ENCODE assay signal across 9 cellular contexts in the genomic region with DNA sequence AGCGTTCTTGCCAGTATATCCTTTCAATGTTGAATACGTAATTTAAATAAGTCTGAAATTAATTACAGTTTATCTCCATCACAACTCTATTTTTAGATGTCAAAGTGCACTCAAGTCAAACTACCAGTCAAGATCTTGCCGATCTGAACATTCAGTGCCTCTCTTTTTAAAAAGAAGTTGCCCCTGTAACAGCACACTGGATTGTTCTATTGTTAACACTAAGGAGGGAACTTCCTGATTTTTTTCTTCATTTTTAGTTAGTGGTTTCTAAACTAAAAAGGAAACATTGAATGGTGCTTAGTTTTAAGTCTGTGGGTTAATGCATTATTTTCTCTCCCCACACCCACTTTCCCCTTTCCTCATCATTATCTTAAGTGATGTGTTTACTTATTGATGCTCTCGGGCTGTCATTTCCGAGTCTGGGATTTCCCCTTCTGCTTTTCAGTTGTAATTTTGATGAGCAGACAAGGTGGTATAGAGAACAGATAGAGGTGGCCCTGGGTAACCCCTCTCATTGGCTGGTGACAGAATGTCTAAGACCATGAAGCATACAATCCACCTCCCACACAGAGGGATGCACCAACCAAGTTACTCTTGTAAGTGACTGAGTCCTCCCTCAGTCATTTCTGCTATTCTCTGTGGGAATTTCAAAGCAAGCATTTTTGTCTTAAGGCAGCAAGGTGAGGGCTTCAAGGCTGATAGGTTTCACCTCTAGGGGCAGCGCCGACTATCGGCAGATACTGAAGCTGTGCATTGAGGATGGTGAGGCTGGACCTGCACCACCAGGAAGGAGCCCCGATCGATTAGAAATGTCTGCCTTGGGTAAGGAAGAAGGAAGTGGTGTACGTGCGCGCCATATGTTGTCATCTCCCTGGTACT. TPM values are rescaled to one million over a fixed set of nuclear protein-coding genes. Genes with fewer than 3 reads are reported as not detected.
A peak's percentile ranks its signal among the peaks of the same experiment; 100 is the strongest.
DNase-seq lines count a peak whose midpoint lies in the region; ATAC-seq and TF ChIP-seq lines count a peak whose summit lies in the region.
"Had no signal": no experiment of that assay in that cellular context is flagged by ENCODE, and none has a peak within 500 bp of the region (broad histone marks: within the 10 kb centered on the region; RNA-seq: fewer than 3 reads in every experiment).

No MANE protein-coding gene starts in this region.

- H3K9me2 ChIP-seq in SK-N-SH, result no peaks in the 10 kb centered on the region

- 71% methylated on average over 13 of the region's 13 CpGs for WGBS in SK-N-SH (ENCODE audit: low lambda C conversion rate)

- no peaks in the 10 kb centered on the region for H3K36me3 ChIP-seq in SK-N-SH (replicated peaks in 1 of 2; ENCODE audit: control insufficient read depth in 1 of 2, insufficient read depth in 2 of 2, low read length in 1 of 2)
- H3K36me3 ChIP-seq: tibial artery had no signal

- peaks cover 0 to 12% of the 10 kb centered on the region in 2 experiments; a peak in 1 of 4 replicates for H3K4me1 ChIP-seq in SK-N-SH (ENCODE audit: control insufficient read depth in 1 of 2, insufficient read depth in 2 of 2, low read depth in 1 of 2, low read length in 1 of 2)
- H3K4me1 ChIP-seq: tibial artery had no signal

- TF ChIP-seq CTCF in SK-N-SH (IDR thresholded peaks at IDR 0.05) (peak; percentile 18; the same call in 1 of the 2 replicates), endothelial cell (IDR thresholded peaks at IDR 0.05; ENCODE audit: unreplicated experiment) (no peak)

- no peaks in the 10 kb centered on the region for H4K20me1 ChIP-seq in SK-N-SH (ENCODE audit: insufficient read depth)

- H3K79me2 ChIP-seq in SK-N-SH (ENCODE audit: insufficient read depth), result no peaks in the 10 kb centered on the region

- H3K4me1 Mint-ChIP-seq in activated naive CD4-positive, alpha-beta T cell treated with anti-CD3 and anti-CD28 coated beads, Interleukin-2, amount 10 ng/mL, durations not matched to agents 7 days and 5 days, result peaks cover 10% of the 10 kb centered on the region
- H3K4me1 Mint-ChIP-seq in endothelial cell (ENCODE audit: unreplicated experiment), result peaks cover 17% of the 10 kb centered on the region
- peaks cover 44% of the 10 kb centered on the region for H3K4me1 Mint-ChIP-seq in stimulated activated effector memory CD8-positive, alpha-beta T cell treated with anti-CD3 and anti-CD28 coated beads, Interleukin-12 subunit alpha, Interleukin-12 subunit beta, amount 100 ng/mL, for 72 hours

- DNase-seq in activated naive CD4-positive, alpha-beta T cell treated with Interleukin-2 at 50 U/mL for 16 hours, result peak; percentile 61
- DNase-seq in activated naive CD4-positive, alpha-beta T cell treated with anti-CD3 and anti-CD28 coated beads, Interleukin-2, amount 10 ng/mL, durations not matched to agents 7 days and 5 days, result no peak
- DNase-seq in SK-N-SH (no peak), endothelial cell (ENCODE audit: low spot score) (no peak), NCI-H345 treated with DMSO at 0.1 percent for 48 hours (lab: John Stamatoyannopoulos, UW; ENCODE audit: unreplicated experiment) (no peak)
- peak; percentile 32 to 71 for DNase-seq in stimulated activated effector memory CD8-positive, alpha-beta T cell treated with anti-CD3 and anti-CD28 coated beads, Interleukin-12 subunit alpha, Interleukin-12 subunit beta, amount 100 ng/mL, for 72 hours (ENCODE audit: low spot score in 2 of 2)
- DNase-seq: tibial artery had no signal

- no peak for TF ChIP-seq EP300 in SK-N-SH (IDR thresholded peaks at IDR 0.05; ENCODE audit: borderline replicate concordance in 1 of 2, low read depth in 1 of 2, low read length in 1 of 2)

- H3K27me3 Mint-ChIP-seq in activated naive CD4-positive, alpha-beta T cell treated with anti-CD3 and anti-CD28 coated beads, Interleukin-2, amount 10 ng/mL, durations not matched to agents 7 days and 5 days, result peaks cover 25% of the 10 kb centered on the region
- H3K27me3 Mint-ChIP-seq in endothelial cell (ENCODE audit: unreplicated experiment), result peaks cover 3% of the 10 kb centered on the region

- no peak overlapping the region for H3K4me2 ChIP-seq in SK-N-SH

- H3F3A ChIP-seq in SK-N-SH (replicated peaks; ENCODE audit: insufficient read depth), result no peaks in the 10 kb centered on the region

- H3K9me3 ChIP-seq in SK-N-SH, result no peaks in the 10 kb centered on the region
- H3K9me3 ChIP-seq: tibial artery had no signal

- H3K27ac ChIP-seq in SK-N-SH (ENCODE audit: low read depth in 2 of 2, low read length in 1 of 2), result no peak overlapping the region
- H3K27ac ChIP-seq: tibial artery had no signal

- no peak overlapping the region for H3K9ac ChIP-seq in SK-N-SH

- peak; percentile 99 for ATAC-seq in stimulated activated effector memory CD8-positive, alpha-beta T cell treated with anti-CD3 and anti-CD28 coated beads, Interleukin-12 subunit alpha, Interleukin-12 subunit beta, amount 100 ng/mL, for 72 hours
- no peak for ATAC-seq in GM21717 (IDR thresholded peaks at IDR 0.05; ENCODE audit: unreplicated experiment)
- no peak for ATAC-seq in GM18519 (IDR thresholded peaks at IDR 0.05; ENCODE audit: low FRiP score, unreplicated experiment)

- no peak for TF ChIP-seq RAD21 in SK-N-SH (IDR thresholded peaks at IDR 0.05; ENCODE audit: low read length)

- H3K4me3 Mint-ChIP-seq in activated naive CD4-positive, alpha-beta T cell treated with anti-CD3 and anti-CD28 coated beads, Interleukin-2, amount 10 ng/mL, durations not matched to agents 7 days and 5 days, result no peak overlapping the region
- no peak overlapping the region for H3K4me3 Mint-ChIP-seq in endothelial cell (ENCODE audit: unreplicated experiment)
- no peak overlapping the region for H3K4me3 Mint-ChIP-seq in stimulated activated effector memory CD8-positive, alpha-beta T cell treated with anti-CD3 and anti-CD28 coated beads, Interleukin-12 subunit alpha, Interleukin-12 subunit beta, amount 100 ng/mL, for 72 hours

- no peaks in the 10 kb centered on the region for H3K36me3 Mint-ChIP-seq in activated naive CD4-positive, alpha-beta T cell treated with anti-CD3 and anti-CD28 coated beads, Interleukin-2, amount 10 ng/mL, durations not matched to agents 7 days and 5 days
- H3K36me3 Mint-ChIP-seq in endothelial cell (ENCODE audit: low read depth, unreplicated experiment), result peaks cover 3% of the 10 kb centered on the region
- no peaks in the 10 kb centered on the region for H3K36me3 Mint-ChIP-seq in stimulated activated effector memory CD8-positive, alpha-beta T cell treated with anti-CD3 and anti-CD28 coated beads, Interleukin-12 subunit alpha, Interleukin-12 subunit beta, amount 100 ng/mL, for 72 hours

- H3K27ac Mint-ChIP-seq in activated naive CD4-positive, alpha-beta T cell treated with anti-CD3 and anti-CD28 coated beads, Interleukin-2, amount 10 ng/mL, durations not matched to agents 7 days and 5 days, result no peak overlapping the region
- peak overlapping the region; percentile 72 for H3K27ac Mint-ChIP-seq in endothelial cell (ENCODE audit: unreplicated experiment)
- H3K27ac Mint-ChIP-seq in stimulated activated effector memory CD8-positive, alpha-beta T cell treated with anti-CD3 and anti-CD28 coated beads, Interleukin-12 subunit alpha, Interleukin-12 subunit beta, amount 100 ng/mL, for 72 hours, result no peak overlapping the region

- no peak overlapping the region for H2AFZ ChIP-seq in SK-N-SH (ENCODE audit: low read depth)

- POLR2A ChIA-PET in SK-N-SH (lab: Yijun Ruan, JAX), result no interaction called here

- H3K9me3 Mint-ChIP-seq in activated naive CD4-positive, alpha-beta T cell treated with anti-CD3 and anti-CD28 coated beads, Interleukin-2, amount 10 ng/mL, durations not matched to agents 7 days and 5 days, result no peaks in the 10 kb centered on the region
- H3K9me3 Mint-ChIP-seq in endothelial cell (ENCODE audit: unreplicated experiment), result no peaks in the 10 kb centered on the region
- no peaks in the 10 kb centered on the region for H3K9me3 Mint-ChIP-seq in stimulated activated effector memory CD8-positive, alpha-beta T cell treated with anti-CD3 and anti-CD28 coated beads, Interleukin-12 subunit alpha, Interleukin-12 subunit beta, amount 100 ng/mL, for 72 hours

- CTCF ChIA-PET in activated naive CD4-positive, alpha-beta T cell treated with anti-CD3 and anti-CD28 coated beads, Interleukin-2, amount 10 ng/mL, durations not matched to agents 7 days and 5 days (lab: Charles Lee), result no interaction called here
- CTCF ChIA-PET in SK-N-SH (lab: Yijun Ruan, JAX), result interaction anchor here (0.6 to 0.8 kb wide), 2 partner anchors 11 to 15 kb away, joined by 3 read pairs; no protein-coding TSS in a partner anchor

- no peak overlapping the region for H3K4me3 ChIP-seq in SK-N-SH (ENCODE audit: low read depth in 2 of 2, low read length in 1 of 2)
- H3K4me3 ChIP-seq: tibial artery had no signal

- no peaks in the 10 kb centered on the region for H3K27me3 ChIP-seq in SK-N-SH (ENCODE audit: insufficient read depth)
- H3K27me3 ChIP-seq: tibial artery had no signal

TF ChIP-seq in SK-N-SH, 30 proteins besides CTCF, POLR2A, EP300 and RAD21 (continues in another document):
- TF ChIP-seq JUND (IDR thresholded peaks at IDR 0.05) (no peak), POLR2AphosphoS5 (IDR thresholded peaks at IDR 0.05; ENCODE audit: low read depth, low read length) (no peak), TCF12 (IDR thresholded peaks at IDR 0.05) (no peak)
- TF ChIP-seq, protein P1, sequence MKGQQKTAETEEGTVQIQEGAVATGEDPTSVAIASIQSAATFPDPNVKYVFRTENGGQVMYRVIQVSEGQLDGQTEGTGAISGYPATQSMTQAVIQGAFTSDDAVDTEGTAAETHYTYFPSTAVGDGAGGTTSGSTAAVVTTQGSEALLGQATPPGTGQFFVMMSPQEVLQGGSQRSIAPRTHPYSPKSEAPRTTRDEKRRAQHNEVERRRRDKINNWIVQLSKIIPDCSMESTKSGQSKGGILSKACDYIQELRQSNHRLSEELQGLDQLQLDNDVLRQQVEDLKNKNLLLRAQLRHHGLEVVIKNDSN (IDR thresholded peaks at IDR 0.05; ENCODE audit: borderline replicate concordance, low read depth), result no peak
- TF ChIP-seq, protein P2, sequence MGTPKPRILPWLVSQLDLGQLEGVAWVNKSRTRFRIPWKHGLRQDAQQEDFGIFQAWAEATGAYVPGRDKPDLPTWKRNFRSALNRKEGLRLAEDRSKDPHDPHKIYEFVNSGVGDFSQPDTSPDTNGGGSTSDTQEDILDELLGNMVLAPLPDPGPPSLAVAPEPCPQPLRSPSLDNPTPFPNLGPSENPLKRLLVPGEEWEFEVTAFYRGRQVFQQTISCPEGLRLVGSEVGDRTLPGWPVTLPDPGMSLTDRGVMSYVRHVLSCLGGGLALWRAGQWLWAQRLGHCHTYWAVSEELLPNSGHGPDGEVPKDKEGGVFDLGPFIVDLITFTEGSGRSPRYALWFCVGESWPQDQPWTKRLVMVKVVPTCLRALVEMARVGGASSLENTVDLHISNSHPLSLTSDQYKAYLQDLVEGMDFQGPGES (IDR thresholded peaks at IDR 0.05; ENCODE audit: low read depth, low read length), result no peak

RNA-seq across cellular contexts. Expression of a gene that starts 49.4 kb away (rescaled TPM):
- 0.02 TPM in 1 of 2 replicates, not detected in the other for polyA plus RNA-seq in SK-N-SH (2012; rRNA removed)
- polyA plus RNA-seq in SK-N-SH (2012; cell fraction: cytosol; rRNA removed), result 0.13 and 0.14 TPM in 2 replicates
- 0.13 TPM in 1 of 2 replicates, not detected in the other for polyA plus RNA-seq in SK-N-SH (2012; cell fraction: nucleus; rRNA removed)
- 3.4 TPM for total RNA-seq in endothelial cell (ENCODE audit: unreplicated experiment)

Comparison
In these comparisons a context has a peak if more than half of its experiments do, and no peak if none do; other contexts are left out.
1. DNase-seq: peak in activated naive CD4-positive, alpha-beta T cell treated with Interleukin-2 at 50 U/mL for 16 hours (single experiment) and stimulated activated effector memory CD8-positive, alpha-beta T cell treated with anti-CD3 and anti-CD28 coated beads, Interleukin-12 subunit alpha, Interleukin-12 subunit beta, amount 100 ng/mL, for 72 hours (2 of 2); none in activated naive CD4-positive, alpha-beta T cell treated with anti-CD3 and anti-CD28 coated beads, Interleukin-2, amount 10 ng/mL, durations not matched to agents 7 days and 5 days (single experiment), SK-N-SH (single experiment), endothelial cell (single experiment) and NCI-H345 treated with DMSO at 0.1 percent for 48 hours (single experiment).